In genomic region chr15:98668566-98669308, GRCh38 we compare ENCODE assay signal across 8 cellular contexts. TPM values are rescaled to one million over a fixed set of nuclear protein-coding genes. Genes with fewer than 3 reads are reported as not detected.
DNase-seq lines count a peak whose midpoint lies in the region; ATAC-seq and TF ChIP-seq lines count a peak whose summit lies in the region.

No MANE protein-coding gene starts in this region.

- no peak overlapping the region for H3K27ac ChIP-seq in HEK293 (ENCODE audit: extremely low read depth, low read depth, low read length)
- H3K27ac ChIP-seq in esophagus squamous epithelium = peak overlapping the region; percentile 55 to 78 (median 71)
- no peak overlapping the region for H3K27ac ChIP-seq in substantia nigra (ENCODE audit: low read depth, low read length, poor library complexity, severe bottlenecking)

- CTCF ChIA-PET in HEK293 (lab: Yijun Ruan, JAX) (interaction anchor here (0.5 to 2.6 kb wide), 4 partner anchors 9 to 232 kb away, joined by 3 to 9 read pairs (median 4); no protein-coding TSS in a partner anchor), WTC11 (lab: Charles Lee) (interaction anchor here (1.0 to 1.7 kb wide), 4 partner anchors 9 to 150 kb away, joined by 3 to 4 read pairs (median 4); no protein-coding TSS in a partner anchor)

- H3K36me3 ChIP-seq in HEK293 (ENCODE audit: control insufficient read depth in 2 of 2, insufficient read depth in 1 of 2, low read length in 2 of 2) (no peaks in the 10 kb centered on the region), esophagus squamous epithelium (no peaks in the 10 kb centered on the region)

- TF ChIP-seq POLR2A in esophagus squamous epithelium (IDR thresholded peaks at IDR 0.05) = no peak

- intact Hi-C loops in esophagus squamous epithelium (cut with DNase I) = loop anchor here (10.0 kb wide), 1 partner anchor 106 kb away; no protein-coding TSS in a partner anchor

- no peaks in the 10 kb centered on the region for H3K9me3 Mint-ChIP-seq in WTC11

- POLR2A ChIA-PET in HEK293 (lab: Yijun Ruan, JAX) (interaction anchor here (1.2 kb wide), 1 partner anchor 55 kb away, joined by 3 read pairs; no protein-coding TSS in a partner anchor), WTC11 (lab: Charles Lee) (no interaction called here)

- H3K9me3 ChIP-seq in HEK293 (ENCODE audit: control insufficient read depth, insufficient read depth, low read depth, low read length) = no peaks in the 10 kb centered on the region
- no peaks in the 10 kb centered on the region for H3K9me3 ChIP-seq in esophagus squamous epithelium

- no peaks in the 10 kb centered on the region for H3K27me3 Mint-ChIP-seq in WTC11 (ENCODE audit: low read depth)

- no peaks in the 10 kb centered on the region for H3K27me3 ChIP-seq in esophagus squamous epithelium

- H3K4me1 ChIP-seq in HEK293 (ENCODE audit: control insufficient read depth, insufficient read depth, low read length) (peaks cover 39% of the 10 kb centered on the region), esophagus squamous epithelium (peaks cover 17 to 82% (median 51%) of the 10 kb centered on the region in 3 donors)

- no peaks in the 10 kb centered on the region for H3K36me3 Mint-ChIP-seq in WTC11

- TF ChIP-seq CTCF in HEK293 (tag by site-specific recombination; IDR thresholded peaks at IDR 0.05) (no peak), WTC11 (IDR thresholded peaks at IDR 0.05) (no peak), esophagus squamous epithelium (IDR thresholded peaks at IDR 0.05) (no peak), omental fat pad (IDR thresholded peaks at IDR 0.05) (no peak)

- WGBS in esophagus squamous epithelium, 2 donors = 23 to 29% methylated on average over 9 of the region's 10 CpGs

- ATAC-seq in WTC11 (no peak), omental fat pad (ENCODE audit: low FRiP score) (no peak)

- H3K4me3 ChIP-seq in HEK293 (ENCODE audit: low read depth, low read length) (no peak overlapping the region), esophagus squamous epithelium (peak overlapping the region in 1 of 4 donors; percentile 7)

- no peak for DNase-seq in WTC11 (ENCODE audit: low spot score)
- no peak for DNase-seq in esophagus squamous epithelium (lab: John Stamatoyannopoulos, UW)
- DNase-seq in stimulated activated CD4-positive, alpha-beta T cell treated with anti-CD3 and anti-CD28 coated beads, TNF-alpha, amount 100 ng/mL, for 4 hours (ENCODE audit: low read depth in 3 of 3) = peak in 2 of 3 experiments; percentile 8 to 27
- DNase-seq in RKO (ENCODE audit: low spot score) = no peak
- DNase-seq in effector CD4-positive, alpha-beta T cell = no peak
- no peak for DNase-seq in substantia nigra (lab: John Stamatoyannopoulos, UW)
- DNase-seq in omental fat pad (ENCODE audit: low spot score) = no peak

- H3K27ac Mint-ChIP-seq in WTC11 = peak overlapping the region; percentile 98

- H3K4me3 Mint-ChIP-seq in WTC11 = no peak overlapping the region

- peaks cover 94% of the 10 kb centered on the region for H3K4me1 Mint-ChIP-seq in WTC11

TF ChIP-seq in HEK293, 187 proteins besides CTCF, POLR2A, EP300 and RAD21 (continues in another document):
- TF ChIP-seq ZNF670 (tag by site-specific recombination; IDR thresholded peaks at IDR 0.05; ENCODE audit: low read depth) (no peak), ZNF76 (tag by site-specific recombination; IDR thresholded peaks at IDR 0.05; ENCODE audit: borderline replicate concordance, low read depth) (no peak), ZNF629 (tag by site-specific recombination; IDR thresholded peaks at IDR 0.05) (peak; percentile 85), ZNF404 (tag by site-specific recombination; IDR thresholded peaks at IDR 0.05) (no peak), ZEB2 (tag by site-specific recombination; IDR thresholded peaks at IDR 0.05) (peak; percentile 44; the same call in 1 of the 2 replicates), PRDM2 (tag by site-specific recombination; IDR thresholded peaks at IDR 0.05; ENCODE audit: borderline replicate concordance) (no peak)

TF ChIP-seq in WTC11, 78 proteins besides CTCF, POLR2A, EP300 and RAD21 (continues in another document):
- no peak for TF ChIP-seq AFF4 (CRISPR knock-in tag; IDR thresholded peaks at IDR 0.05; ENCODE audit: borderline replicate concordance)
- no peak for TF ChIP-seq NR1H2 (CRISPR knock-in tag; IDR thresholded peaks at IDR 0.05)
- TF ChIP-seq E2F5 (CRISPR knock-in tag; IDR thresholded peaks at IDR 0.05) = no peak
- TF ChIP-seq SMAD4 (CRISPR knock-in tag; IDR thresholded peaks at IDR 0.05) = no peak
- TF ChIP-seq ZNF425 (CRISPR knock-in tag; conservative IDR thresholded peaks at IDR 0.05) = no peak
- no peak for TF ChIP-seq ATF1 (CRISPR knock-in tag; IDR thresholded peaks at IDR 0.05)
- TF ChIP-seq NFE2L1 (CRISPR knock-in tag; IDR thresholded peaks at IDR 0.05) = no peak
- TF ChIP-seq FOXK1 (CRISPR knock-in tag; IDR thresholded peaks at IDR 0.05) = no peak
- TF ChIP-seq CDX4 (CRISPR knock-in tag; IDR thresholded peaks at IDR 0.05; ENCODE audit: borderline replicate concordance) = no peak
- no peak for TF ChIP-seq NR3C1 (CRISPR knock-in tag; conservative IDR thresholded peaks at IDR 0.05; ENCODE audit: low read depth)
- TF ChIP-seq FOXP4 (CRISPR knock-in tag; IDR thresholded peaks at IDR 0.05) = no peak

RNA-seq across cellular contexts. Expression of gene IGF1R, which starts 20.4 kb away (rescaled TPM):
- total RNA-seq in WTC11 (2021) (116 to 125 TPM (median 120 TPM) in 3 replicates), esophagus squamous epithelium (10 to 100 TPM; 20.5 to 54.8 (median 40.4) TPM), omental fat pad (10 to 100 TPM; 39.3 to 97.4 (median 44.7) TPM)

Comparison
In these comparisons a context has a peak if more than half of its experiments do, and no peak if none do; other contexts are left out.
1. H3K27ac ChIP-seq: peak in esophagus squamous epithelium (4 of 4); none in HEK293 (single experiment) and substantia nigra (single experiment).
2. DNase-seq: peak in stimulated activated CD4-positive, alpha-beta T cell treated with anti-CD3 and anti-CD28 coated beads, TNF-alpha, amount 100 ng/mL, for 4 hours (2 of 3); none in WTC11 (single experiment), esophagus squamous epithelium (single experiment), RKO (single experiment), effector CD4-positive, alpha-beta T cell (single experiment), substantia nigra (0 of 49) and omental fat pad (single experiment).